10 cellular contexts compared by ENCODE assay signal in genomic region chr6:44225579-44226325, GRCh38. TPM values are rescaled to one million over a fixed set of nuclear protein-coding genes. Genes with fewer than 3 reads are reported as not detected.
DNase-seq lines count a peak whose midpoint lies in the region; ATAC-seq, FAIRE-seq and TF ChIP-seq lines count a peak whose summit lies in the region.
"Had no signal": no experiment of that assay in that cellular context is flagged by ENCODE, and none has a peak within 500 bp of the region (broad histone marks: within the 10 kb centered on the region; RNA-seq: fewer than 3 reads in every experiment).

No MANE protein-coding gene starts in this region.

- 48 to 60% methylated on average over 8 of the region's 8 CpGs for WGBS in testis, 2 donors
- 27 to 67% (median 39%) methylated on average over 8 of the region's 8 CpGs for WGBS in small intestine, 3 donors

- peaks cover 41% of the 10 kb centered on the region for H3K4me1 Mint-ChIP-seq in activated T-cell treated with anti-CD3 and anti-CD28 coated beads, Interleukin-2, amount 50 U/mL, for 24 hours (ENCODE audit: low read depth)
- peaks cover 27% of the 10 kb centered on the region for H3K4me1 Mint-ChIP-seq in T-helper 17 cell

- H3K9me3 Mint-ChIP-seq in activated T-cell treated with anti-CD3 and anti-CD28 coated beads, Interleukin-2, amount 50 U/mL, for 24 hours = no peaks in the 10 kb centered on the region

- no peak for DNase-seq in activated T-cell treated with anti-CD3 and anti-CD28 coated beads, Interleukin-2, amount 50 U/mL, for 24 hours
- no peak for DNase-seq in activated T-cell treated with anti-CD3 and anti-CD28 coated beads, Interleukin-2, amount 50 U/mL, for 1 hour
- DNase-seq in T-helper 17 cell (no peak), right atrium auricular region (ENCODE audit: low spot score) (no peak), testis (no peak), T1000 (lab: John Stamatoyannopoulos, UW) (no peak), globus pallidus (ENCODE audit: low spot score) (no peak), small intestine (no peak)

- H3K4me3 Mint-ChIP-seq in activated T-cell treated with anti-CD3 and anti-CD28 coated beads, Interleukin-2, amount 50 U/mL, for 24 hours = peak overlapping the region; percentile 90
- H3K4me3 Mint-ChIP-seq in T-helper 17 cell = peak overlapping the region; percentile 72

- H3K9me3 ChIP-seq in T-helper 17 cell (ENCODE audit: control insufficient read depth, low read length, poor library complexity, severe bottlenecking) (no peaks in the 10 kb centered on the region), right atrium auricular region (no peaks in the 10 kb centered on the region), testis (no peaks in the 10 kb centered on the region), small intestine (ENCODE audit: control insufficient read depth, low read depth) (no peaks in the 10 kb centered on the region)

- no peak for ATAC-seq in T-helper 17 cell

- H3K27me3 ChIP-seq in right atrium auricular region (no peaks in the 10 kb centered on the region), testis (no peaks in the 10 kb centered on the region), small intestine (ENCODE audit: control insufficient read depth in 2 of 2, insufficient read depth in 2 of 2, low read length in 2 of 2) (no peaks in the 10 kb centered on the region)

- H3K36me3 Mint-ChIP-seq in activated T-cell treated with anti-CD3 and anti-CD28 coated beads, Interleukin-2, amount 50 U/mL, for 24 hours (ENCODE audit: low read depth) = peaks cover 66% of the 10 kb centered on the region
- no peaks in the 10 kb centered on the region for H3K36me3 Mint-ChIP-seq in T-helper 17 cell (ENCODE audit: low read depth)

- H3K36me3 ChIP-seq in right atrium auricular region (peaks cover 15% of the 10 kb centered on the region), testis (ENCODE audit: low read depth, missing control alignments) (no peaks in the 10 kb centered on the region), small intestine (ENCODE audit: control insufficient read depth in 2 of 2, insufficient read depth in 2 of 2, low read length in 2 of 2) (no peaks in the 10 kb centered on the region)

- H3K4me3 ChIP-seq in right atrium auricular region (no peak overlapping the region), testis (no peak overlapping the region), small intestine (ENCODE audit: low read depth in 1 of 2, low read length in 2 of 2) (no peak overlapping the region)

- no peaks in the 10 kb centered on the region for H3K27me3 Mint-ChIP-seq in activated T-cell treated with anti-CD3 and anti-CD28 coated beads, Interleukin-2, amount 50 U/mL, for 24 hours
- H3K27me3 Mint-ChIP-seq in T-helper 17 cell = no peaks in the 10 kb centered on the region

- intact Hi-C loops in testis (cut with DNase I; ENCODE audit: low total_unique reads) = no loop called here

- H3K27ac ChIP-seq in right atrium auricular region (peak overlapping the region; percentile 98), testis (peak overlapping the region; percentile 44 to 84), small intestine (ENCODE audit: low read depth in 1 of 2, low read length in 1 of 2) (no peak overlapping the region)

- FAIRE-seq in small intestine (lab: Jason Lieb, UNC) = no peak

- H3K4me1 ChIP-seq in right atrium auricular region (peaks cover 0 to 95% of the 10 kb centered on the region in 2 donors), testis (peaks cover 83% of the 10 kb centered on the region), small intestine (ENCODE audit: control insufficient read depth in 2 of 2, insufficient read depth in 1 of 2, low read depth in 1 of 2, low read length in 1 of 2) (peaks cover 0 to 5% of the 10 kb centered on the region in 2 donors)

- TF ChIP-seq CTCF in right atrium auricular region (IDR thresholded peaks at IDR 0.05) (no peak), testis (IDR thresholded peaks at IDR 0.05) (no peak)

- H3K27ac Mint-ChIP-seq in activated T-cell treated with anti-CD3 and anti-CD28 coated beads, Interleukin-2, amount 50 U/mL, for 24 hours = no peak overlapping the region
- H3K27ac Mint-ChIP-seq in T-helper 17 cell = no peak overlapping the region

- TF ChIP-seq POLR2A in testis (IDR thresholded peaks at IDR 0.05) = no peak

RNA-seq across cellular contexts. Expression of gene SLC29A1, which starts 2.4 kb away (rescaled TPM):
- total RNA-seq in T-helper 17 cell (1 to 10 TPM; 1.4 to 3.4 TPM), right atrium auricular region (100 to 1,000 TPM; 105 to 256 TPM), testis (10 to 100 TPM; 51.3 to 70.0 TPM)
- polyA plus RNA-seq in testis (ENCODE audit: insufficient read depth, low read depth, low replicate concordance) (41.2 TPM), small intestine (10 to 100 TPM in 1 of 3 donors, 1 to 10 TPM in 2; 2.4 to 23.8 (median 3.4) TPM)

RNA-seq across cellular contexts. Expression of gene MYMX, which starts 9.0 kb away (rescaled TPM):
- total RNA-seq in T-helper 17 cell (not detected), right atrium auricular region (not detected), testis (under 1 TPM in 1 of 2 donors, not detected in 1; 0.87 TPM)
- polyA plus RNA-seq in testis (ENCODE audit: insufficient read depth, low read depth, low replicate concordance) (0.73 TPM), small intestine (under 1 TPM in 1 of 3 donors, not detected in 2; 0.98 TPM)
- total RNA-seq: activated CD8-positive, alpha-beta memory T cell treated with anti-CD3 and anti-CD28 coated beads for 36 hours; lung microvascular endothelial cell had no signal

RNA-seq across cellular contexts. Expression of gene HSP90AB1, which starts 21.1 kb away (rescaled TPM):
- total RNA-seq in T-helper 17 cell (100 to 1,000 TPM; 454 to 478 TPM), right atrium auricular region (100 to 1,000 TPM; 716 to 772 TPM), testis (100 to 1,000 TPM; 480 to 610 TPM)
- polyA plus RNA-seq in testis (ENCODE audit: insufficient read depth, low read depth, low replicate concordance) (602 TPM), small intestine (100 to 1,000 TPM; 100 to 530 (median 171) TPM)

RNA-seq across cellular contexts. Expression of gene SLC35B2, which starts 31.6 kb away (rescaled TPM):
- 10 to 100 TPM; 14.7 to 15.2 TPM for total RNA-seq in T-helper 17 cell
- 10 to 100 TPM; 23.0 to 23.7 TPM for total RNA-seq in right atrium auricular region
- 10 to 100 TPM; 42.4 to 49.8 TPM for total RNA-seq in testis
- 32.1 TPM for polyA plus RNA-seq in testis (ENCODE audit: insufficient read depth, low read depth, low replicate concordance)
- 10 to 100 TPM in 2 of 3 donors, 1 to 10 TPM in 1; 6.5 to 33.2 (median 11.3) TPM for polyA plus RNA-seq in small intestine

RNA-seq across cellular contexts. Expression of gene NFKBIE, which starts 39.6 kb away (rescaled TPM):
- total RNA-seq in T-helper 17 cell (10 to 100 TPM; 59.2 to 62.8 TPM), right atrium auricular region (1 to 10 TPM; 3.8 to 8.7 TPM), testis (10 to 100 TPM; 18.3 to 29.2 TPM)
- polyA plus RNA-seq in testis (ENCODE audit: insufficient read depth, low read depth, low replicate concordance) (13.1 TPM), small intestine (10 to 100 TPM in 1 of 3 donors, 1 to 10 TPM in 2; 7.6 to 13.5 (median 8.3) TPM)

Comparison
In these comparisons a context has a peak if more than half of its experiments do, and no peak if none do; other contexts are left out.
1. H3K27ac ChIP-seq: peak in right atrium auricular region (2 of 2) and testis (2 of 2); none in small intestine (0 of 2).
2. RNA of gene SLC29A1, which starts 2.4 kb away (total RNA-seq): 105 to 256 TPM in right atrium auricular region and 51.3 to 70.0 TPM in testis; 1.4 to 3.4 TPM in T-helper 17 cell; every median in the first group is over 10 times any median in the second.